Comparison of ENCODE assay signal across 15 cellular contexts in genomic region chr11:14583252-14584105, GRCh38.
DNase-seq lines count a peak whose midpoint lies in the region; ATAC-seq and TF ChIP-seq lines count a peak whose summit lies in the region.
"Had no signal": no experiment of that assay in that cellular context is flagged by ENCODE, and none has a peak within 500 bp of the region (broad histone marks: within the 10 kb centered on the region; RNA-seq: fewer than 3 reads in every experiment).

No MANE protein-coding gene starts in this region.

- H3K4me2 ChIP-seq in GM23338 (no peak overlapping the region), SK-N-SH (no peak overlapping the region)

- no peaks in the 10 kb centered on the region for H3K36me3 Mint-ChIP-seq in GM23338 (ENCODE audit: low read depth)

- H3K9me3 ChIP-seq in SK-N-SH (no peaks in the 10 kb centered on the region), vagina (no peaks in the 10 kb centered on the region)
- H3K9me3 ChIP-seq: breast epithelium had no signal

- H3K4me1 ChIP-seq in GM23338 (ENCODE audit: insufficient read depth) (no peaks in the 10 kb centered on the region), SK-N-SH (ENCODE audit: control insufficient read depth in 1 of 2, insufficient read depth in 2 of 2, low read depth in 1 of 2, low read length in 1 of 2) (peaks cover 0 to 40% of the 10 kb centered on the region in 2 experiments; a peak in 2 of 4 replicates), vagina (no peaks in the 10 kb centered on the region)
- H3K4me1 ChIP-seq: breast epithelium had no signal

- no peak overlapping the region for H3K4me3 ChIP-seq in GM23338
- no peak overlapping the region for H3K4me3 ChIP-seq in SK-N-SH (ENCODE audit: low read depth in 2 of 2, low read length in 1 of 2)
- H3K4me3 ChIP-seq in vagina = no peak overlapping the region
- H3K4me3 ChIP-seq: breast epithelium had no signal

- TF ChIP-seq EP300 in SK-N-SH (IDR thresholded peaks at IDR 0.05; ENCODE audit: borderline replicate concordance in 1 of 2, low read depth in 1 of 2, low read length in 1 of 2) = peak in 1 of 2 experiments; percentile 79; a peak in 2 of 4 replicates

- TF ChIP-seq POLR2A in vagina (IDR thresholded peaks at IDR 0.05) = no peak

- H3K4me3 Mint-ChIP-seq in GM23338 = no peak overlapping the region

- no peak for TF ChIP-seq CTCF in GM23338 (conservative IDR thresholded peaks at IDR 0.05; ENCODE audit: low read depth in 2 of 2)
- no peak for TF ChIP-seq CTCF in SK-N-SH (IDR thresholded peaks at IDR 0.05)
- TF ChIP-seq CTCF in vagina (IDR thresholded peaks at IDR 0.05) = no peak

- H3K27me3 ChIP-seq in GM23338 (ENCODE audit: insufficient read depth) (no peaks in the 10 kb centered on the region), SK-N-SH (ENCODE audit: insufficient read depth) (no peaks in the 10 kb centered on the region), vagina (no peaks in the 10 kb centered on the region)
- H3K27me3 ChIP-seq: breast epithelium had no signal

- DNase-seq in GM23338 (ENCODE audit: low spot score) (no peak), SK-N-SH (peak; percentile 66), left cardiac atrium (peak; percentile 60), renal cortical epithelial cell (ENCODE audit: low read depth) (peak; percentile 79), NCI-H226 (no peak), vagina (ENCODE audit: extremely low spot score in 2 of 2) (no peak)
- DNase-seq: activated CD4-positive, CD25-positive, alpha-beta regulatory T cell; activated T-cell treated with anti-CD3 and anti-CD28 coated beads, Interleukin-2, amount 50 U/mL, for 48 hours; C1 segment of cervical spinal cord; NCI-H1048; NCI-H526 had no signal

- H3K27ac ChIP-seq in GM23338 (ENCODE audit: low read depth) (no peak overlapping the region), SK-N-SH (ENCODE audit: low read depth in 2 of 2, low read length in 1 of 2) (peak overlapping the region in 1 of 2 experiments; percentile 90; a peak in 2 of 4 replicates), vagina (no peak overlapping the region)
- H3K27ac ChIP-seq: breast epithelium, epithelial cell of prostate had no signal

- no peak overlapping the region for H3K9ac ChIP-seq in SK-N-SH

- H3K4me1 Mint-ChIP-seq in GM23338 = peaks cover 6% of the 10 kb centered on the region

- TF ChIP-seq RAD21 in SK-N-SH (IDR thresholded peaks at IDR 0.05; ENCODE audit: low read length) = no peak

- 11% methylated on average over 9 of the region's 9 CpGs for WGBS in SK-N-SH (ENCODE audit: low lambda C conversion rate)

- H3F3A ChIP-seq in GM23338 (replicated peaks; ENCODE audit: low read depth) = no peaks in the 10 kb centered on the region
- no peaks in the 10 kb centered on the region for H3F3A ChIP-seq in SK-N-SH (replicated peaks; ENCODE audit: insufficient read depth)

- no peaks in the 10 kb centered on the region for H3K27me3 Mint-ChIP-seq in GM23338 (ENCODE audit: insufficient read depth, low read depth, poor library complexity)

- H2AFZ ChIP-seq in GM23338 = no peak overlapping the region
- H2AFZ ChIP-seq in SK-N-SH (ENCODE audit: low read depth) = no peak overlapping the region

- intact Hi-C loops in left cardiac atrium (cut with DNase I) (no loop called here), vagina (cut with DNase I) (no loop called here)

- no peaks in the 10 kb centered on the region for H4K20me1 ChIP-seq in GM23338 (replicated peaks; ENCODE audit: insufficient read depth)
- no peaks in the 10 kb centered on the region for H4K20me1 ChIP-seq in SK-N-SH (ENCODE audit: insufficient read depth)

- POLR2A ChIA-PET in SK-N-SH (lab: Yijun Ruan, JAX) = no interaction called here

- no peak overlapping the region for H3K27ac Mint-ChIP-seq in GM23338

- no peaks in the 10 kb centered on the region for H3K9me3 Mint-ChIP-seq in GM23338

- H3K79me2 ChIP-seq in GM23338 (replicated peaks; ENCODE audit: insufficient read depth) (no peaks in the 10 kb centered on the region), SK-N-SH (ENCODE audit: insufficient read depth) (no peaks in the 10 kb centered on the region)

- ATAC-seq in GM23338 (0 out of 3 replicates have a peak, but pooled peaks have one; percentile 23), left cardiac atrium (peak in 1 of 2 donors; percentile 91), GM19035 (IDR thresholded peaks at IDR 0.05; ENCODE audit: unreplicated experiment) (no peak), GM18511 (IDR thresholded peaks at IDR 0.05; ENCODE audit: unreplicated experiment) (no peak)

- CTCF ChIA-PET in SK-N-SH (lab: Yijun Ruan, JAX) = interaction anchor here (0.6 to 2.0 kb wide), 5 partner anchors 41 to 492 kb away, joined by 3 to 6 read pairs (median 3); no protein-coding TSS in a partner anchor

- H3K9me2 ChIP-seq in GM23338 (ENCODE audit: insufficient read depth) = no peaks in the 10 kb centered on the region
- H3K9me2 ChIP-seq in SK-N-SH = no peaks in the 10 kb centered on the region

- H3K36me3 ChIP-seq in GM23338 (ENCODE audit: insufficient read depth) (no peaks in the 10 kb centered on the region), SK-N-SH (replicated peaks in 1 of 2; ENCODE audit: control insufficient read depth in 1 of 2, insufficient read depth in 2 of 2, low read length in 1 of 2) (no peaks in the 10 kb centered on the region), vagina (no peaks in the 10 kb centered on the region)
- H3K36me3 ChIP-seq: breast epithelium had no signal

TF ChIP-seq in GM23338, 12 proteins besides CTCF, POLR2A, EP300 and RAD21:
- TF ChIP-seq EZH2phosphoT487 (IDR thresholded peaks at IDR 0.05; ENCODE audit: unreplicated experiment) (no peak), ZNF114 (CRISPR knock-in tag; IDR thresholded peaks at IDR 0.05) (no peak), ZNF331 (CRISPR knock-in tag; IDR thresholded peaks at IDR 0.05; ENCODE audit: low read depth) (no peak), POLR2AphosphoS5 (IDR thresholded peaks at IDR 0.05; ENCODE audit: low read depth) (no peak), STAT1 (IDR thresholded peaks at IDR 0.05; ENCODE audit: unreplicated experiment) (no peak), JUNB (IDR thresholded peaks at IDR 0.05; ENCODE audit: unreplicated experiment) (no peak)

TF ChIP-seq in SK-N-SH, 30 proteins besides CTCF, POLR2A, EP300 and RAD21 (continues in another document):
- TF ChIP-seq CHD2 (IDR thresholded peaks at IDR 0.05; ENCODE audit: low read length, partially characterized antibody) (peak; percentile 63), RFX5 (IDR thresholded peaks at IDR 0.05; ENCODE audit: low read length) (no peak), ELF1 (IDR thresholded peaks at IDR 0.05) (no peak), SIN3A (IDR thresholded peaks at IDR 0.05; ENCODE audit: borderline replicate concordance, low read depth, low read length) (no peak), MXI1 (IDR thresholded peaks at IDR 0.05; ENCODE audit: low read depth, low read length) (peak; percentile 36; the same call in 1 of the 2 replicates), TEAD4 (IDR thresholded peaks at IDR 0.05; ENCODE audit: borderline replicate concordance, insufficient read depth) (no peak), FOSL2 (IDR thresholded peaks at IDR 0.05; ENCODE audit: borderline replicate concordance, low read depth) (no peak), RXRA (IDR thresholded peaks at IDR 0.05; ENCODE audit: borderline replicate concordance, low read depth) (no peak), FOXJ3 (CRISPR knock-in tag; IDR thresholded peaks at IDR 0.05) (peak; percentile 53), SMC3 (IDR thresholded peaks at IDR 0.05; ENCODE audit: low read depth, low read length) (no peak), MEF2A (IDR thresholded peaks at IDR 0.05; ENCODE audit: borderline replicate concordance, low read depth) (no peak), JUND (IDR thresholded peaks at IDR 0.05) (no peak), TCF12 (IDR thresholded peaks at IDR 0.05) (no peak), NFIC (IDR thresholded peaks at IDR 0.05; ENCODE audit: borderline replicate concordance) (no peak), RCOR1 (IDR thresholded peaks at IDR 0.05; ENCODE audit: low read length) (peak; percentile 83), USF2 (IDR thresholded peaks at IDR 0.05; ENCODE audit: borderline replicate concordance, low read depth, low read length) (no peak)
- TF ChIP-seq, protein P1, sequence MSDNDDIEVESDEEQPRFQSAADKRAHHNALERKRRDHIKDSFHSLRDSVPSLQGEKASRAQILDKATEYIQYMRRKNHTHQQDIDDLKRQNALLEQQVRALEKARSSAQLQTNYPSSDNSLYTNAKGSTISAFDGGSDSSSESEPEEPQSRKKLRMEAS (IDR thresholded peaks at IDR 0.05; ENCODE audit: low read depth) = no peak
- TF ChIP-seq, protein P2, sequence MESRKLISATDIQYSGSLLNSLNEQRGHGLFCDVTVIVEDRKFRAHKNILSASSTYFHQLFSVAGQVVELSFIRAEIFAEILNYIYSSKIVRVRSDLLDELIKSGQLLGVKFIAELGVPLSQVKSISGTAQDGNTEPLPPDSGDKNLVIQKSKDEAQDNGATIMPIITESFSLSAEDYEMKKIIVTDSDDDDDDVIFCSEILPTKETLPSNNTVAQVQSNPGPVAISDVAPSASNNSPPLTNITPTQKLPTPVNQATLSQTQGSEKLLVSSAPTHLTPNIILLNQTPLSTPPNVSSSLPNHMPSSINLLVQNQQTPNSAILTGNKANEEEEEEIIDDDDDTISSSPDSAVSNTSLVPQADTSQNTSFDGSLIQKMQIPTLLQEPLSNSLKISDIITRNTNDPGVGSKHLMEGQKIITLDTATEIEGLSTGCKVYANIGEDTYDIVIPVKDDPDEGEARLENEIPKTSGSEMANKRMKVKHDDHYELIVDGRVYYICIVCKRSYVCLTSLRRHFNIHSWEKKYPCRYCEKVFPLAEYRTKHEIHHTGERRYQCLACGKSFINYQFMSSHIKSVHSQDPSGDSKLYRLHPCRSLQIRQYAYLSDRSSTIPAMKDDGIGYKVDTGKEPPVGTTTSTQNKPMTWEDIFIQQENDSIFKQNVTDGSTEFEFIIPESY (IDR thresholded peaks at IDR 0.05; ENCODE audit: borderline replicate concordance, low read depth) = no peak
- TF ChIP-seq, protein P3, sequence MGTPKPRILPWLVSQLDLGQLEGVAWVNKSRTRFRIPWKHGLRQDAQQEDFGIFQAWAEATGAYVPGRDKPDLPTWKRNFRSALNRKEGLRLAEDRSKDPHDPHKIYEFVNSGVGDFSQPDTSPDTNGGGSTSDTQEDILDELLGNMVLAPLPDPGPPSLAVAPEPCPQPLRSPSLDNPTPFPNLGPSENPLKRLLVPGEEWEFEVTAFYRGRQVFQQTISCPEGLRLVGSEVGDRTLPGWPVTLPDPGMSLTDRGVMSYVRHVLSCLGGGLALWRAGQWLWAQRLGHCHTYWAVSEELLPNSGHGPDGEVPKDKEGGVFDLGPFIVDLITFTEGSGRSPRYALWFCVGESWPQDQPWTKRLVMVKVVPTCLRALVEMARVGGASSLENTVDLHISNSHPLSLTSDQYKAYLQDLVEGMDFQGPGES (IDR thresholded peaks at IDR 0.05; ENCODE audit: low read depth, low read length) = no peak

Comparison
In these comparisons a context has a peak if more than half of its experiments do, and no peak if none do; other contexts are left out.
1. DNase-seq: peak in SK-N-SH (single experiment), left cardiac atrium (single experiment) and renal cortical epithelial cell (single experiment); none in GM23338 (single experiment), NCI-H226 (single experiment) and vagina (0 of 2).